Comparison of ENCODE assay signal across 14 cellular contexts in the genomic region with DNA sequence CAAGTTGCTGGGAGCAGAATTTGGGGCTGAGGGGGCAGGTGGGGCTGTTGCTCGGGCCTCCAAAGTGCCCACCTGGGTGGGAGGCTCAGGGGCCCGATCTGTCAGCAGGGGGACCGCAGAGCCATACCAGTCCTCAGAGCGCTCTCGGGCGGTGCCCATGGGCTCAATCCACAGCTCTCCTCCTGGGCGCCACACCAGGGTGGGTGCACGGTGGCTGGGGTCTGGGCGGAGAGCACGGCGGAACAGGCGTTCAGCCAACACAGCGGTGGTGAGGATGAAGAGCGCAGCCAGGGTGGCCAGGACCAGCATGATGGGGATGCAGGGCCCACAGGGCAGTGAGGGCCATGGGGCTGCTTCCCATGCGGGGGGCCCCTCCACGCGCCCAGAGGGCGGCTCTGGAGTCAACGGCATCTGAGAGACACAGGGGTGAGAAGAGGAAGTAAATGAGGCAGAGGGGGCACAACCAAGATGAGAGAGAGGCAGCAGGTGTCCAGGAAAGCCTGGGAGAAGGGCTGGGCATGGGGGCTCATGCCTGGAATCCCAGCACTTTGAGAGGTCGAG. TPM values are rescaled to one million over a fixed set of nuclear protein-coding genes. Genes with fewer than 3 reads are reported as not detected.
DNase-seq lines count a peak whose midpoint lies in the region; ATAC-seq, FAIRE-seq and TF ChIP-seq lines count a peak whose summit lies in the region.
"Had no signal": no experiment of that assay in that cellular context is flagged by ENCODE, and none has a peak within 500 bp of the region (broad histone marks: within the 10 kb centered on the region; RNA-seq: fewer than 3 reads in every experiment).

No MANE protein-coding gene starts in this region.

- peak; percentile 50 for DNase-seq in activated naive CD8-positive, alpha-beta T cell treated with anti-CD3 and anti-CD28 coated beads, Interleukin-2, amount 10 ng/mL, durations not matched to agents 7 days and 5 days
- no peak for DNase-seq in small intestine
- DNase-seq in DMS 273 (lab: John Stamatoyannopoulos, UW; ENCODE audit: unreplicated experiment) = no peak
- no peak for DNase-seq in WERI-Rb-1
- DNase-seq: DMS53, GM23248, heart right ventricle, NCI-H69, SW 1271 had no signal

- H3K27ac Mint-ChIP-seq in activated naive CD8-positive, alpha-beta T cell treated with anti-CD3 and anti-CD28 coated beads, Interleukin-2, amount 10 ng/mL, durations not matched to agents 7 days and 5 days = peak overlapping the region; percentile 98
- H3K27ac Mint-ChIP-seq: mesothelial cell of epicardium had no signal

- peaks cover 46% of the 10 kb centered on the region for H3K36me3 Mint-ChIP-seq in activated naive CD8-positive, alpha-beta T cell treated with anti-CD3 and anti-CD28 coated beads, Interleukin-2, amount 10 ng/mL, durations not matched to agents 7 days and 5 days
- H3K36me3 Mint-ChIP-seq: mesothelial cell of epicardium had no signal

- no peaks in the 10 kb centered on the region for H3K9me3 Mint-ChIP-seq in activated naive CD8-positive, alpha-beta T cell treated with anti-CD3 and anti-CD28 coated beads, Interleukin-2, amount 10 ng/mL, durations not matched to agents 7 days and 5 days

- no peaks in the 10 kb centered on the region for H3K36me3 ChIP-seq in Loucy (ENCODE audit: insufficient read depth, low read length)
- H3K36me3 ChIP-seq in small intestine (ENCODE audit: control insufficient read depth in 2 of 2, insufficient read depth in 2 of 2, low read length in 2 of 2) = no peaks in the 10 kb centered on the region
- H3K36me3 ChIP-seq in WERI-Rb-1 = no peaks in the 10 kb centered on the region
- H3K36me3 ChIP-seq: right lobe of liver had no signal

- H3K27ac ChIP-seq in small intestine (ENCODE audit: low read depth in 1 of 2, low read length in 1 of 2) (peak overlapping the region; percentile 33 to 78), WERI-Rb-1 (no peak overlapping the region)
- H3K27ac ChIP-seq: GM23248 had no signal

- FAIRE-seq in small intestine (lab: Jason Lieb, UNC) = no peak

- no peak for TF ChIP-seq CTCF in Loucy (conservative IDR thresholded peaks at IDR 0.05; ENCODE audit: low read length)
- TF ChIP-seq CTCF in WERI-Rb-1 (IDR thresholded peaks at IDR 0.05; ENCODE audit: low read depth, low read length) = no peak

- H3K27me3 ChIP-seq in Loucy (ENCODE audit: insufficient read depth, low read length, poor library complexity, severe bottlenecking) = no peaks in the 10 kb centered on the region
- no peaks in the 10 kb centered on the region for H3K27me3 ChIP-seq in small intestine (ENCODE audit: control insufficient read depth in 2 of 2, insufficient read depth in 2 of 2, low read length in 2 of 2)
- H3K27me3 ChIP-seq in WERI-Rb-1 (ENCODE audit: insufficient read depth, low read depth, severe bottlenecking) = no peaks in the 10 kb centered on the region
- H3K27me3 ChIP-seq: right lobe of liver had no signal

- no peaks in the 10 kb centered on the region for H3K27me3 Mint-ChIP-seq in activated naive CD8-positive, alpha-beta T cell treated with anti-CD3 and anti-CD28 coated beads, Interleukin-2, amount 10 ng/mL, durations not matched to agents 7 days and 5 days

- H3K4me3 ChIP-seq in GM08714 (ENCODE audit: low read length) (peak overlapping the region; percentile 67; the same call in 1 of the 2 replicates), Loucy (ENCODE audit: low read length, poor library complexity, severe bottlenecking) (peak overlapping the region; percentile 82), small intestine (ENCODE audit: low read depth in 1 of 2, low read length in 2 of 2) (peak overlapping the region; percentile 51 to 61), WERI-Rb-1 (ENCODE audit: low read depth, low read length) (no peak overlapping the region)
- H3K4me3 ChIP-seq: GM23248 had no signal

- H3K4me1 Mint-ChIP-seq in activated naive CD8-positive, alpha-beta T cell treated with anti-CD3 and anti-CD28 coated beads, Interleukin-2, amount 10 ng/mL, durations not matched to agents 7 days and 5 days = peaks cover 45% of the 10 kb centered on the region

- H3K4me3 Mint-ChIP-seq in activated naive CD8-positive, alpha-beta T cell treated with anti-CD3 and anti-CD28 coated beads, Interleukin-2, amount 10 ng/mL, durations not matched to agents 7 days and 5 days = peak overlapping the region; percentile 98
- H3K4me3 Mint-ChIP-seq: mesothelial cell of epicardium had no signal

- H3K79me2 ChIP-seq in Loucy (ENCODE audit: insufficient read depth, low read length) = peaks cover 35% of the 10 kb centered on the region

- ATAC-seq in activated naive CD8-positive, alpha-beta T cell treated with anti-CD3 and anti-CD28 coated beads, Interleukin-2, amount 10 ng/mL, durations not matched to agents 7 days and 5 days (ENCODE audit: low read depth) = no peak
- ATAC-seq in HG02763 (IDR thresholded peaks at IDR 0.05; ENCODE audit: unreplicated experiment) = no peak

- POLR2A ChIA-PET in activated naive CD8-positive, alpha-beta T cell treated with anti-CD3 and anti-CD28 coated beads, Interleukin-2, amount 10 ng/mL, durations not matched to agents 7 days and 5 days (lab: Charles Lee) = interaction anchor here (0.9 to 4.6 kb wide), 10 partner anchors 10 to 72 kb away, joined by 3 to 64 read pairs (median 7); a partner anchor contains a TSS

- peak overlapping the region; percentile 91 for H3K4me2 ChIP-seq in Loucy (ENCODE audit: low read depth, low read length, poor library complexity, severe bottlenecking)

- H4K20me1 ChIP-seq in Loucy (ENCODE audit: insufficient read depth, low read length, poor library complexity, severe bottlenecking) = no peaks in the 10 kb centered on the region

- WGBS in small intestine, 3 donors = 82 to 91% (median 85%) methylated on average over 18 to 20 of the region's 20 CpGs

- H3K9me3 ChIP-seq in Loucy (ENCODE audit: insufficient read depth, low read depth, low read length) = no peaks in the 10 kb centered on the region
- no peaks in the 10 kb centered on the region for H3K9me3 ChIP-seq in small intestine (ENCODE audit: control insufficient read depth, low read depth)
- peaks cover 10% of the 10 kb centered on the region for H3K9me3 ChIP-seq in WERI-Rb-1 (ENCODE audit: severe bottlenecking)
- H3K9me3 ChIP-seq: right lobe of liver had no signal

- no peaks in the 10 kb centered on the region for H3F3A ChIP-seq in Loucy (ENCODE audit: low read depth)

- H2AFZ ChIP-seq in Loucy (ENCODE audit: low read length) = no peak overlapping the region
- H2AFZ ChIP-seq: GM23248 had no signal

- no peaks in the 10 kb centered on the region for H3K9me2 ChIP-seq in Loucy (replicated peaks; ENCODE audit: low read depth, low read length)

- H3K9ac ChIP-seq in Loucy (ENCODE audit: low read depth, low read length, poor library complexity, severe bottlenecking) = peak overlapping the region; percentile 87
- H3K9ac ChIP-seq: GM23248 had no signal

- H3K4me1 ChIP-seq in Loucy (ENCODE audit: insufficient read depth, low read length, poor library complexity, severe bottlenecking) (peaks cover 55% of the 10 kb centered on the region), small intestine (ENCODE audit: control insufficient read depth in 2 of 2, insufficient read depth in 1 of 2, low read depth in 1 of 2, low read length in 1 of 2) (no peaks in the 10 kb centered on the region)
- H3K4me1 ChIP-seq: right lobe of liver had no signal

RNA-seq across cellular contexts. Expression of a gene that starts 1.2 kb away (rescaled TPM):
- total RNA-seq in activated naive CD8-positive, alpha-beta T cell treated with anti-CD3 and anti-CD28 coated beads, Interleukin-2, amount 10 ng/mL, durations not matched to agents 7 days and 5 days = 10 to 100 TPM; 84.2 to 88.0 TPM
- 1 to 10 TPM in 1 of 3 donors, under 1 TPM in 2; 0.22 to 1.4 (median 0.95) TPM for polyA plus RNA-seq in small intestine
- total RNA-seq: GM23248, mesothelial cell of epicardium had no signal
- polyA plus RNA-seq: GM23248 had no signal

RNA-seq across cellular contexts. Expression of a gene that starts 33.4 kb away (rescaled TPM):
- total RNA-seq in activated naive CD8-positive, alpha-beta T cell treated with anti-CD3 and anti-CD28 coated beads, Interleukin-2, amount 10 ng/mL, durations not matched to agents 7 days and 5 days = not detected
- 100 to 1,000 TPM in 1 of 3 donors, 10 to 100 TPM in 2; 19.3 to 186 (median 75.4) TPM for polyA plus RNA-seq in small intestine
- total RNA-seq: GM23248, heart right ventricle had no signal
- polyA plus RNA-seq: GM23248 had no signal

RNA-seq across cellular contexts. Expression of a gene that starts 45.9 kb away (rescaled TPM):
- 100 to 1,000 TPM; 191 to 199 TPM for total RNA-seq in activated naive CD8-positive, alpha-beta T cell treated with anti-CD3 and anti-CD28 coated beads, Interleukin-2, amount 10 ng/mL, durations not matched to agents 7 days and 5 days
- 10 to 100 TPM; 17.0 to 61.7 (median 23.5) TPM for polyA plus RNA-seq in small intestine
